In genomic region chr3:156231221-156231620, GRCh38 we compare ENCODE assay signal across 5 cellular contexts.
DNase-seq lines count a peak whose midpoint lies in the region; ATAC-seq, FAIRE-seq and TF ChIP-seq lines count a peak whose summit lies in the region.
"Not testable (repeated sequence)": the region's sequence is repeated elsewhere in the genome, so short reads cannot be mapped to it uniquely, and the experiment has no call there.

No MANE protein-coding gene starts in this region.

- H3K9ac ChIP-seq in K562 (ENCODE audit: insufficient read depth in 1 of 2, low read depth in 2 of 2, low read length in 2 of 2); HepG2 (ENCODE audit: insufficient read depth, low read depth, low read length): not testable (repeated sequence)

- POLR2A ChIA-PET in K562 (lab: Yijun Ruan, JAX): interaction anchor here (0.6 to 0.7 kb wide), 2 partner anchors 12 to 230 kb away, joined by 3 read pairs; no protein-coding TSS in a partner anchor
- POLR2A ChIA-PET in HepG2 (lab: Yijun Ruan, JAX): not testable (repeated sequence)

- not testable (repeated sequence) for H3K27ac ChIP-seq in GM23338 (ENCODE audit: low read depth); K562 (ENCODE audit: extremely low read depth, low read depth, low read length); HepG2 (ENCODE audit: extremely low read length, insufficient read depth, low read length)
- peak overlapping the region; percentile 53 for H3K27ac ChIP-seq in epithelial cell of prostate
- peak overlapping the region; percentile 3 for H3K27ac ChIP-seq in foreskin keratinocyte

- H3K9me3 Mint-ChIP-seq in GM23338: not testable (repeated sequence)

- not testable (repeated sequence) for H3K4me1 ChIP-seq in GM23338 (ENCODE audit: insufficient read depth); K562 (replicated peaks in 1 of 2; ENCODE audit: control insufficient read depth in 2 of 2, insufficient read depth in 2 of 2, low read length in 2 of 2); HepG2 (ENCODE audit: insufficient read depth, low read length)
- H3K4me1 ChIP-seq in foreskin keratinocyte: peaks cover 21% of the 10 kb centered on the region

- not testable (repeated sequence) for TF ChIP-seq RAD21 in K562 (CRISPR knock-in tag; conservative IDR thresholded peaks at IDR 0.05 in 1 of 2, IDR thresholded peaks at IDR 0.05 in 1 of 2); HepG2 (CRISPR knock-in tag; IDR thresholded peaks at IDR 0.05)

- not testable (repeated sequence) for TF ChIP-seq CTCF in GM23338 (conservative IDR thresholded peaks at IDR 0.05; ENCODE audit: low read depth in 2 of 2); K562 (IDR thresholded peaks at IDR 0.05 in 2 of 3, conservative IDR thresholded peaks at IDR 0.05 in 1 of 3; ENCODE audit: insufficient read depth in 2 of 3, low read depth in 1 of 3, low read length in 3 of 3); foreskin keratinocyte (conservative IDR thresholded peaks at IDR 0.05); HepG2 (CRISPR knock-in tag; IDR thresholded peaks at IDR 0.05)

- not testable (repeated sequence) for H3K36me3 ChIP-seq in GM23338 (ENCODE audit: insufficient read depth); K562 (ENCODE audit: control insufficient read depth, insufficient read depth, low read length); HepG2 (replicated peaks in 1 of 2; ENCODE audit: control insufficient read depth in 1 of 2, insufficient read depth in 2 of 2, low read length in 2 of 2)

- H4K20me1 ChIP-seq in GM23338 (replicated peaks; ENCODE audit: insufficient read depth); K562 (replicated peaks; ENCODE audit: control insufficient read depth, insufficient read depth, low read length); HepG2 (ENCODE audit: insufficient read depth, low read length): not testable (repeated sequence)

- ATAC-seq in GM23338, K562, foreskin keratinocyte, HepG2: not testable (repeated sequence)

- not testable (repeated sequence) for H3K4me2 ChIP-seq in GM23338; K562 (ENCODE audit: insufficient read depth, low read length); HepG2 (ENCODE audit: low read depth, low read length)

- H3K4me1 Mint-ChIP-seq in GM23338: peaks cover 11% of the 10 kb centered on the region

- H3K9me3 ChIP-seq in K562 (replicated peaks; ENCODE audit: control insufficient read depth, insufficient read depth, low read depth, low read length); HepG2 (ENCODE audit: low read length): not testable (repeated sequence)

- H3K79me2 ChIP-seq in GM23338 (replicated peaks; ENCODE audit: insufficient read depth); K562 (ENCODE audit: control insufficient read depth, insufficient read depth, low read length); HepG2 (ENCODE audit: insufficient read depth, low read length): not testable (repeated sequence)

- TF ChIP-seq EP300 in K562 (IDR thresholded peaks at IDR 0.05; ENCODE audit: low read length); HepG2 (IDR thresholded peaks at IDR 0.05; ENCODE audit: low read depth in 2 of 2, low read length in 2 of 2); HepG2 (CRISPR knock-in tag; IDR thresholded peaks at IDR 0.05; ENCODE audit: borderline replicate concordance): not testable (repeated sequence)

- peak overlapping the region; percentile 81; the same call in 1 of the 2 replicates for H2AFZ ChIP-seq in GM23338
- not testable (repeated sequence) for H2AFZ ChIP-seq in K562 (ENCODE audit: low read depth, low read length); HepG2 (ENCODE audit: low read length)

- H3K4me3 ChIP-seq in GM23338; K562; HepG2 (replicated peaks in 1 of 3; ENCODE audit: insufficient read depth in 1 of 3, low read depth in 2 of 3, low read length in 3 of 3): not testable (repeated sequence)

- in situ Hi-C loops in K562 (cut with MboI); HepG2 (cut with HindIII; ENCODE audit: extremely low pct_ligation_motif_present, low pct_unique_long_range_greater_than_20kb): not testable (repeated sequence)

- CTCF ChIA-PET in K562 (lab: Yijun Ruan, JAX; ENCODE audit: low intra/inter-chr PET ratio); HepG2 (lab: Yijun Ruan, JAX; ENCODE audit: low intra/inter-chr PET ratio, low total read pairs): not testable (repeated sequence)

- not testable (repeated sequence) for H3K4me3 Mint-ChIP-seq in GM23338

- H3K9me1 ChIP-seq in K562 (ENCODE audit: control insufficient read depth, insufficient read depth, low read length): not testable (repeated sequence)

- not testable (repeated sequence) for H3K27me3 ChIP-seq in GM23338 (ENCODE audit: insufficient read depth); K562 (ENCODE audit: control insufficient read depth in 2 of 2, insufficient read depth in 2 of 2, low read length in 2 of 2); foreskin keratinocyte; HepG2 (ENCODE audit: control insufficient read depth in 1 of 2, insufficient read depth in 2 of 2, low read length in 2 of 2)

- H3K27ac Mint-ChIP-seq in GM23338: not testable (repeated sequence)

- not testable (repeated sequence) for DNase-seq in GM23338 (ENCODE audit: low spot score); K562 (ENCODE audit: extremely low read depth in 1 of 4, low spot score in 3 of 4); epithelial cell of prostate (ENCODE audit: low read depth, low spot score); foreskin keratinocyte; HepG2 (ENCODE audit: low spot score)

- intact Hi-C loops in K562 (cut with micrococcal nuclease); HepG2 (cut with micrococcal nuclease; ENCODE audit: unreplicated experiment): not testable (repeated sequence)

- TF ChIP-seq POLR2A in K562 (conservative IDR thresholded peaks at IDR 0.05); HepG2 (IDR thresholded peaks at IDR 0.05; ENCODE audit: insufficient read depth in 1 of 2, low read depth in 2 of 2, low read length in 2 of 2): not testable (repeated sequence)

- BruUV-seq in K562 (replicated peaks; lab: Mats Ljungman, UMichigan); HepG2 (replicated peaks; lab: Mats Ljungman, UMichigan): not testable (repeated sequence)

- not testable (repeated sequence) for FAIRE-seq in K562 (lab: Jason Lieb, UNC); HepG2 (lab: Jason Lieb, UNC)

- not testable (repeated sequence) for H3K9me2 ChIP-seq in GM23338 (ENCODE audit: insufficient read depth)

- not testable (repeated sequence) for H3F3A ChIP-seq in GM23338 (replicated peaks; ENCODE audit: low read depth)

- H3K36me3 Mint-ChIP-seq in GM23338 (ENCODE audit: low read depth): not testable (repeated sequence)

- H3K27me3 Mint-ChIP-seq in GM23338 (ENCODE audit: insufficient read depth, low read depth, poor library complexity): not testable (repeated sequence)

TF ChIP-seq in K562, 482 proteins besides CTCF, POLR2A, EP300 and RAD21:
- TF ChIP-seq HNRNPK (IDR thresholded peaks at IDR 0.05; ENCODE audit: low read depth, low read length, poor library complexity, severe bottlenecking): peak; percentile 56

TF ChIP-seq in HepG2, 621 proteins besides CTCF, POLR2A, EP300 and RAD21:
- TF ChIP-seq HNRNPK (IDR thresholded peaks at IDR 0.05; ENCODE audit: low read depth, low read length, poor library complexity, severe bottlenecking): peak; percentile 62
